Comparison of ENCODE assay signal across 8 cellular contexts in genomic region chr13:113816248-113816924, GRCh38. TPM values are rescaled to one million over a fixed set of nuclear protein-coding genes. Genes with fewer than 3 reads are reported as not detected.
A peak's percentile ranks its signal among the peaks of the same experiment; 100 is the strongest.
DNase-seq lines count a peak whose midpoint lies in the region; ATAC-seq and TF ChIP-seq lines count a peak whose summit lies in the region.

No MANE protein-coding gene starts in this region.

- H3K4me1 ChIP-seq in hepatocyte (ENCODE audit: insufficient read depth): peaks cover 18% of the 10 kb centered on the region

- H3K4me2 ChIP-seq in hepatocyte: no peak overlapping the region

- peaks cover 13% of the 10 kb centered on the region for H3K36me3 Mint-ChIP-seq in T-helper 1 cell treated with Interleukin-12 subunit alpha and Interleukin-12 subunit beta and Interleukin-4 antibody, amounts not matched to agents 30 μg/mL and 1 μg/mL, for 36 hours (ENCODE audit: low read depth)
- H3K36me3 Mint-ChIP-seq in IgD-negative memory B cell (peaks cover 2% of the 10 kb centered on the region), nephron (ENCODE audit: low read depth) (no peaks in the 10 kb centered on the region)
- peaks cover 11% of the 10 kb centered on the region for H3K36me3 Mint-ChIP-seq in activated naive CD8-positive, alpha-beta T cell treated with anti-CD3 and anti-CD28 coated beads for 36 hours

- peaks cover 16% of the 10 kb centered on the region for H3K4me1 Mint-ChIP-seq in T-helper 1 cell treated with Interleukin-12 subunit alpha and Interleukin-12 subunit beta and Interleukin-4 antibody, amounts not matched to agents 30 μg/mL and 1 μg/mL, for 36 hours (ENCODE audit: low read depth)
- H3K4me1 Mint-ChIP-seq in IgD-negative memory B cell: peaks cover 14 to 20% (median 19%) of the 10 kb centered on the region in 3 donors
- peaks cover 14% of the 10 kb centered on the region for H3K4me1 Mint-ChIP-seq in activated naive CD8-positive, alpha-beta T cell treated with anti-CD3 and anti-CD28 coated beads for 36 hours
- peaks cover 15% of the 10 kb centered on the region for H3K4me1 Mint-ChIP-seq in nephron

- no peaks in the 10 kb centered on the region for H3K27me3 ChIP-seq in hepatocyte

- no peaks in the 10 kb centered on the region for H3K9me3 Mint-ChIP-seq in T-helper 1 cell treated with Interleukin-12 subunit alpha and Interleukin-12 subunit beta and Interleukin-4 antibody, amounts not matched to agents 30 μg/mL and 1 μg/mL, for 36 hours
- H3K9me3 Mint-ChIP-seq in IgD-negative memory B cell (peaks cover 0 to 1% (median 0%) of the 10 kb centered on the region in 3 donors), nephron (no peaks in the 10 kb centered on the region)
- H3K9me3 Mint-ChIP-seq in activated naive CD8-positive, alpha-beta T cell treated with anti-CD3 and anti-CD28 coated beads for 36 hours: no peaks in the 10 kb centered on the region

- H3K27ac ChIP-seq in hepatocyte: no peak overlapping the region

- ATAC-seq in GM19452 (IDR thresholded peaks at IDR 0.05; ENCODE audit: unreplicated experiment): no peak
- no peak for ATAC-seq in GM18868 (IDR thresholded peaks at IDR 0.05; ENCODE audit: unreplicated experiment)

- no peak for TF ChIP-seq CTCF in nephron (IDR thresholded peaks at IDR 0.05; ENCODE audit: unreplicated experiment in 3 of 3)
- TF ChIP-seq CTCF in hepatocyte (IDR thresholded peaks at IDR 0.05; ENCODE audit: poor library complexity): no peak

- no peaks in the 10 kb centered on the region for H3K9me3 ChIP-seq in hepatocyte (ENCODE audit: low read depth)

- peak overlapping the region; percentile 84 for H3K27ac Mint-ChIP-seq in T-helper 1 cell treated with Interleukin-12 subunit alpha and Interleukin-12 subunit beta and Interleukin-4 antibody, amounts not matched to agents 30 μg/mL and 1 μg/mL, for 36 hours
- peak overlapping the region; percentile 80 to 96 (median 86) for H3K27ac Mint-ChIP-seq in IgD-negative memory B cell
- peak overlapping the region; percentile 38 for H3K27ac Mint-ChIP-seq in activated naive CD8-positive, alpha-beta T cell treated with anti-CD3 and anti-CD28 coated beads for 36 hours
- peak overlapping the region in 2 of 3 experiments; percentile 42 to 48 for H3K27ac Mint-ChIP-seq in nephron

- H3K36me3 ChIP-seq in hepatocyte (replicated peaks; ENCODE audit: insufficient read depth, low read depth): no peaks in the 10 kb centered on the region

- 83% methylated on average over 26 of the region's 26 CpGs for WGBS in hepatocyte (ENCODE audit: low lambda C conversion rate, missing lambda C conversion rate)

- no peaks in the 10 kb centered on the region for H3K27me3 Mint-ChIP-seq in T-helper 1 cell treated with Interleukin-12 subunit alpha and Interleukin-12 subunit beta and Interleukin-4 antibody, amounts not matched to agents 30 μg/mL and 1 μg/mL, for 36 hours (ENCODE audit: low read depth)
- H3K27me3 Mint-ChIP-seq in IgD-negative memory B cell (peaks cover 5% of the 10 kb centered on the region), nephron (ENCODE audit: low read depth) (peaks cover 13% of the 10 kb centered on the region)
- H3K27me3 Mint-ChIP-seq in activated naive CD8-positive, alpha-beta T cell treated with anti-CD3 and anti-CD28 coated beads for 36 hours: no peaks in the 10 kb centered on the region

- no peak overlapping the region for H2AFZ ChIP-seq in hepatocyte

- H4K20me1 ChIP-seq in hepatocyte (ENCODE audit: insufficient read depth, poor library complexity, severe bottlenecking): no peaks in the 10 kb centered on the region

- H3K9me2 ChIP-seq in hepatocyte (replicated peaks; ENCODE audit: insufficient read depth): no peaks in the 10 kb centered on the region

- no peak for DNase-seq in T-helper 1 cell
- DNase-seq in activated naive CD8-positive, alpha-beta T cell treated with anti-CD3 and anti-CD28 coated beads for 36 hours: no peak
- no peak for DNase-seq in hepatocyte (ENCODE audit: low spot score)

- no peak overlapping the region for H3K4me3 ChIP-seq in hepatocyte

- no peaks in the 10 kb centered on the region for H3K79me2 ChIP-seq in hepatocyte

- H3K4me3 Mint-ChIP-seq in T-helper 1 cell treated with Interleukin-12 subunit alpha and Interleukin-12 subunit beta and Interleukin-4 antibody, amounts not matched to agents 30 μg/mL and 1 μg/mL, for 36 hours: peak overlapping the region; percentile 95
- H3K4me3 Mint-ChIP-seq in IgD-negative memory B cell: peak overlapping the region; percentile 96 to 100 (median 99)
- H3K4me3 Mint-ChIP-seq in activated naive CD8-positive, alpha-beta T cell treated with anti-CD3 and anti-CD28 coated beads for 36 hours: peak overlapping the region; percentile 92
- H3K4me3 Mint-ChIP-seq in nephron: no peak overlapping the region

RNA-seq across cellular contexts. Expression of gene GAS6, which starts 47.5 kb away (rescaled TPM):
- polyA plus RNA-seq in IgD-negative memory B cell (0.60 TPM), hepatocyte (146 and 163 TPM in 2 replicates)
- total RNA-seq in activated naive CD8-positive, alpha-beta T cell treated with anti-CD3 and anti-CD28 coated beads for 36 hours: under 1 TPM; 0.16 to 0.27 TPM
- total RNA-seq in hepatocyte: 62.5 and 70.0 TPM in 2 replicates

RNA-seq across cellular contexts. Expression of gene TMEM255B, which starts 57.4 kb away (rescaled TPM):
- polyA plus RNA-seq in IgD-negative memory B cell (0.70 TPM), hepatocyte (4.0 and 6.3 TPM in 2 replicates)
- total RNA-seq in activated naive CD8-positive, alpha-beta T cell treated with anti-CD3 and anti-CD28 coated beads for 36 hours: 1 to 10 TPM; 1.1 to 1.2 TPM
- total RNA-seq in hepatocyte: 0.10 and 1.5 TPM in 2 replicates

Comparison
In these comparisons a context has a peak if more than half of its experiments do, and no peak if none do; other contexts are left out.
1. H3K4me3 Mint-ChIP-seq: peak in T-helper 1 cell treated with Interleukin-12 subunit alpha and Interleukin-12 subunit beta and Interleukin-4 antibody, amounts not matched to agents 30 μg/mL and 1 μg/mL, for 36 hours (single experiment), IgD-negative memory B cell (4 of 4) and activated naive CD8-positive, alpha-beta T cell treated with anti-CD3 and anti-CD28 coated beads for 36 hours (single experiment); none in nephron (0 of 3).
2. RNA of gene GAS6, which starts 47.5 kb away (total RNA-seq): 62.5 to 70.0 TPM in hepatocyte; 0.16 to 0.27 TPM in activated naive CD8-positive, alpha-beta T cell treated with anti-CD3 and anti-CD28 coated beads for 36 hours; every median in the first group is over 10 times any median in the second.
3. Peak in every context shown above with its lines, with median percentiles within 50 percentile points of each other: H3K27ac Mint-ChIP-seq.